Comparison of ENCODE assay signal across 16 cellular contexts in the genomic region with DNA sequence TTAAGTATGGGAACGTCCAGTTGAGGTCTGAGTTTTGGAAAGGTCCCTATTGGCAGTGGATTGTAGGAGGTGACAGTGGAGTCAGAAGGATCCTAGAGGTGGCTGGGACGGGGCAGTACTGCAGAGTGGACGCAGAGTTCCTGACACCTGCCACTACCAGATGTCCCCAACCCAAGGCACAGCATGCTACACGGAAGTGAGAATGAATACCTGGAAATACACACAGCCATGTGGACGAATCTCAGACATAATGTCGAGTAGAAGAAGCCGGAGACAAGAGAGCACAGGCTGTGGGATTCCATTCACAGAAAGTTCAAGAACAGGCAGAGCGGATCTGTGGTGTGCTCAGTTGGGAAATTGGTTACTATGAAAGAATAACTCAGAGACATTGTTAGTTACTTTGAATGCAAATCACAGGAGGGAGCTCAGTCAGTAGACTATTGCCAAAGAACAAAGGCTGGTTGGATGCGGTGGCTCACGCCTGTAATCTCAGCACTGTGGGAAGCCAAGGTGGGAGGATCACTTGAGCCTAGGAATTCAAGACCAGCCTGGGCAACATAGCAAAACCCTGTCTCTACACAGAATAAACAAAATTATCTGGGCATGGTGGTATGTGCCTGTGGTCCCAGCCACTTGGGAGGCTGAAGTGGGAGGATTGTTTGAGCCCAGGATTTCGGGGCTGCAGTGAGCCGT. TPM values are rescaled to one million over a fixed set of nuclear protein-coding genes. Genes with fewer than 3 reads are reported as not detected.
A peak's percentile ranks its signal among the peaks of the same experiment; 100 is the strongest.
DNase-seq lines count a peak whose midpoint lies in the region; ATAC-seq, FAIRE-seq and TF ChIP-seq lines count a peak whose summit lies in the region.
"Had no signal": no experiment of that assay in that cellular context is flagged by ENCODE, and none has a peak within 500 bp of the region (broad histone marks: within the 10 kb centered on the region; RNA-seq: fewer than 3 reads in every experiment).

No MANE protein-coding gene starts in this region.

- H3K27ac Mint-ChIP-seq in nephron progenitor cell = no peak overlapping the region

- no peak overlapping the region for H2BK120ac ChIP-seq in neuronal stem cell (ENCODE audit: low read depth, low read length)

- intact Hi-C loops in prostate gland (cut with DNase I) (no loop called here), ascending aorta (cut with DNase I) (no loop called here)

- H3K4me1 ChIP-seq in A549 (no peaks in the 10 kb centered on the region), HEK293 (ENCODE audit: control insufficient read depth, insufficient read depth, low read length) (no peaks in the 10 kb centered on the region), neuronal stem cell (ENCODE audit: control insufficient read depth in 2 of 2, insufficient read depth in 1 of 2, low read depth in 1 of 2, low read length in 2 of 2) (no peaks in the 10 kb centered on the region), prostate gland (replicated peaks) (no peaks in the 10 kb centered on the region), ascending aorta (no peaks in the 10 kb centered on the region)
- H3K4me1 ChIP-seq: BLaER1 treated with 17β-estradiol and CSF1 and Interleukin-3, amounts not matched to agents 10 nM and 100 nM had no signal

- CTCF ChIA-PET in A549 (lab: Yijun Ruan, JAX) (interaction anchor here (0.6 to 3.3 kb wide), 7 partner anchors 8 to 581 kb away, joined by 3 to 20 read pairs (median 3); a partner anchor contains a TSS), HEK293 (lab: Yijun Ruan, JAX) (interaction anchor here (0.6 to 0.8 kb wide), 4 partner anchors 48 to 460 kb away, joined by 3 to 6 read pairs (median 4); a partner anchor contains a TSS)

- H4K8ac ChIP-seq in neuronal stem cell (ENCODE audit: low read depth, low read length) = no peak overlapping the region

- no peak overlapping the region for H3K4me2 ChIP-seq in A549
- no peak overlapping the region for H3K4me2 ChIP-seq in neuronal stem cell (ENCODE audit: insufficient read depth, low read length, poor library complexity, severe bottlenecking)
- H3K4me2 ChIP-seq: BLaER1 treated with 17β-estradiol and CSF1 and Interleukin-3, amounts not matched to agents 10 nM and 100 nM had no signal

- H4K91ac ChIP-seq in neuronal stem cell (ENCODE audit: low read depth, low read length, poor library complexity) = no peak overlapping the region

- H2BK12ac ChIP-seq in neuronal stem cell (ENCODE audit: low read length) = no peak overlapping the region

- H3K4me1 Mint-ChIP-seq in nephron progenitor cell = no peaks in the 10 kb centered on the region
- H3K4me1 Mint-ChIP-seq: CD4-positive, CD25-positive, alpha-beta regulatory T cell had no signal

- no peak overlapping the region for H2AK5ac ChIP-seq in neuronal stem cell (ENCODE audit: low read depth, low read length)

- DNase-seq in A549 (ENCODE audit: low read depth in 1 of 2, low spot score in 1 of 2) (no peak), cerebellum (ENCODE audit: low spot score) (peak; percentile 54), neuronal stem cell (ENCODE audit: low spot score) (no peak), prostate gland (ENCODE audit: low spot score) (no peak), ascending aorta (ENCODE audit: low spot score in 2 of 2) (no peak), nephron progenitor cell (no peak)
- DNase-seq: 8988T; ACHN; CD4-positive, CD25-positive, alpha-beta regulatory T cell; DMS79; GDM1; HCEC 1CT had no signal

- H3K9me3 Mint-ChIP-seq in nephron progenitor cell = no peaks in the 10 kb centered on the region
- H3K9me3 Mint-ChIP-seq: CD4-positive, CD25-positive, alpha-beta regulatory T cell had no signal

- no peaks in the 10 kb centered on the region; a peak in 1 of 3 replicates for H3K36me3 ChIP-seq in HEK293 (ENCODE audit: control insufficient read depth in 2 of 2, insufficient read depth in 1 of 2, low read length in 2 of 2)
- no peaks in the 10 kb centered on the region for H3K36me3 ChIP-seq in neuronal stem cell (replicated peaks in 1 of 2; ENCODE audit: control insufficient read depth in 2 of 2, insufficient read depth in 2 of 2, low read length in 2 of 2)
- no peaks in the 10 kb centered on the region for H3K36me3 ChIP-seq in prostate gland
- H3K36me3 ChIP-seq in ascending aorta = no peaks in the 10 kb centered on the region

- H2BK15ac ChIP-seq in neuronal stem cell (ENCODE audit: low read length) = no peak overlapping the region

- H2AFZ ChIP-seq in neuronal stem cell (ENCODE audit: low read length) = no peak overlapping the region

- H3K79me1 ChIP-seq in neuronal stem cell (ENCODE audit: low read depth, low read length) = no peaks in the 10 kb centered on the region

- H3K9ac ChIP-seq in neuronal stem cell (ENCODE audit: low read depth, low read length, poor library complexity) = no peak overlapping the region
- H3K9ac ChIP-seq: BLaER1 treated with 17β-estradiol and CSF1 and Interleukin-3, amounts not matched to agents 10 nM and 100 nM had no signal

- H3K23ac ChIP-seq in neuronal stem cell (ENCODE audit: low read depth, low read length, poor library complexity) = no peak overlapping the region

- H3K36me3 Mint-ChIP-seq in nephron progenitor cell (ENCODE audit: low read depth) = no peaks in the 10 kb centered on the region
- H3K36me3 Mint-ChIP-seq: CD4-positive, CD25-positive, alpha-beta regulatory T cell had no signal

- H3K4me3 Mint-ChIP-seq in nephron progenitor cell = no peak overlapping the region
- H3K4me3 Mint-ChIP-seq: CD4-positive, CD25-positive, alpha-beta regulatory T cell had no signal

- no peak for TF ChIP-seq EP300 in A549 (IDR thresholded peaks at IDR 0.05)

- H3K27me3 ChIP-seq in neuronal stem cell (ENCODE audit: control insufficient read depth in 3 of 3, insufficient read depth in 3 of 3, low read depth in 1 of 3, low read length in 3 of 3) (peaks cover 0 to 2% (median 0%) of the 10 kb centered on the region in 3 experiments), prostate gland (replicated peaks; ENCODE audit: insufficient read depth) (no peaks in the 10 kb centered on the region), ascending aorta (no peaks in the 10 kb centered on the region)
- H3K27me3 ChIP-seq: BLaER1 treated with 17β-estradiol and CSF1 and Interleukin-3, amounts not matched to agents 10 nM and 100 nM had no signal

- H3K18ac ChIP-seq in neuronal stem cell (ENCODE audit: low read length) = no peak overlapping the region

- peak; percentile 96 for FAIRE-seq in A549 (lab: Jason Lieb, UNC)
- FAIRE-seq: H1, HTR-8/SVneo had no signal

- POLR2A ChIA-PET in A549 (lab: Yijun Ruan, JAX) (no interaction called here), HEK293 (lab: Yijun Ruan, JAX) (interaction anchor here (0.7 kb wide), 1 partner anchor 27 kb away, joined by 5 read pairs; no protein-coding TSS in a partner anchor)

- no peak overlapping the region for H3K4me3 ChIP-seq in A549
- no peak overlapping the region for H3K4me3 ChIP-seq in HEK293 (ENCODE audit: low read depth, low read length)
- no peak overlapping the region for H3K4me3 ChIP-seq in neuronal stem cell (ENCODE audit: low read length in 2 of 2)
- no peak overlapping the region for H3K4me3 ChIP-seq in prostate gland
- H3K4me3 ChIP-seq in ascending aorta = no peak overlapping the region
- H3K4me3 ChIP-seq: BLaER1 treated with 17β-estradiol and CSF1 and Interleukin-3, amounts not matched to agents 10 nM and 100 nM had no signal

- ATAC-seq in A549 = peak in 1 of 2 experiments; percentile 14; a peak in 2 of 6 replicates

- no peaks in the 10 kb centered on the region for H3K9me3 ChIP-seq in A549
- no peaks in the 10 kb centered on the region for H3K9me3 ChIP-seq in HEK293 (ENCODE audit: control insufficient read depth, insufficient read depth, low read depth, low read length)
- no peaks in the 10 kb centered on the region for H3K9me3 ChIP-seq in neuronal stem cell (replicated peaks in 1 of 2; ENCODE audit: control insufficient read depth in 2 of 2, insufficient read depth in 1 of 2, low read depth in 1 of 2, low read length in 2 of 2)
- no peaks in the 10 kb centered on the region for H3K9me3 ChIP-seq in prostate gland
- H3K9me3 ChIP-seq in ascending aorta = no peaks in the 10 kb centered on the region

- H2BK5ac ChIP-seq in neuronal stem cell (ENCODE audit: low read length) = no peak overlapping the region

- no peak for TF ChIP-seq POLR2A in A549 (IDR thresholded peaks at IDR 0.05; ENCODE audit: low read length)
- no peak for TF ChIP-seq POLR2A in prostate gland (IDR thresholded peaks at IDR 0.05)

- no peak for TF ChIP-seq CTCF in A549 (IDR thresholded peaks at IDR 0.05)
- TF ChIP-seq CTCF in HEK293 (tag by site-specific recombination; IDR thresholded peaks at IDR 0.05) = no peak
- TF ChIP-seq CTCF in prostate gland (IDR thresholded peaks at IDR 0.05) = no peak
- TF ChIP-seq CTCF in ascending aorta (IDR thresholded peaks at IDR 0.05) = no peak
- no peak for TF ChIP-seq CTCF in nephron progenitor cell (IDR thresholded peaks at IDR 0.05)

- 17% methylated on average over 12 of the region's 12 CpGs for WGBS in A549 (ENCODE audit: missing lambda C conversion rate)
- WGBS in neuronal stem cell (ENCODE audit: extremely low coverage in 2 of 2, insufficient read length in 2 of 2, insufficient replicate concordance in 1 of 2), 2 donors = no CpG with 5 or more reads among the region's 12 CpGs
- 81% methylated on average over 12 of the region's 12 CpGs for WGBS in prostate gland

- no peak overlapping the region for H3K27ac ChIP-seq in A549
- H3K27ac ChIP-seq in HEK293 (ENCODE audit: extremely low read depth, low read depth, low read length) = no peak overlapping the region
- H3K27ac ChIP-seq in neuronal stem cell (replicated peaks; ENCODE audit: low read length) = no peak overlapping the region
- no peak overlapping the region for H3K27ac ChIP-seq in prostate gland
- no peak overlapping the region for H3K27ac ChIP-seq in ascending aorta
- H3K27ac ChIP-seq: BLaER1 treated with 17β-estradiol and CSF1 and Interleukin-3, amounts not matched to agents 10 nM and 100 nM had no signal

- TF ChIP-seq RAD21 in A549 (conservative IDR thresholded peaks at IDR 0.05 in 1 of 2, IDR thresholded peaks at IDR 0.05 in 1 of 2) = no peak

- H3K4ac ChIP-seq in neuronal stem cell (ENCODE audit: low read length) = no peak overlapping the region

- peak overlapping the region; percentile 38 for H3K14ac ChIP-seq in neuronal stem cell (ENCODE audit: low read length)

- no peaks in the 10 kb centered on the region for H3K27me3 Mint-ChIP-seq in nephron progenitor cell (ENCODE audit: low read depth, poor library complexity)
- H3K27me3 Mint-ChIP-seq: CD4-positive, CD25-positive, alpha-beta regulatory T cell had no signal

RNA-seq across cellular contexts. Expression of a gene that starts 37.4 kb away (rescaled TPM):
- 0.87 and 1.4 TPM in 2 replicates for polyA plus RNA-seq in A549 (2011; rRNA removed)
- 1.2 and 1.7 TPM in 2 replicates for polyA plus RNA-seq in A549 (2012; cell fraction: cytosol; rRNA removed)
- 0.38 and 1.1 TPM in 2 replicates for polyA plus RNA-seq in A549 (2012; cell fraction: nucleus; rRNA removed)
- 3.1 to 4.5 TPM (median 3.7 TPM) in 3 replicates for polyA plus RNA-seq in A549 (2017; fragmentation: RNase III; extraction: RNeasy Plus Mini Kit Qiagen cat#74134 plus additional on column Dnase treatment)
- 1.2 and 1.5 TPM in 2 replicates for polyA minus RNA-seq in A549 (2011; rRNA and poly(A)+ RNA removed)
- 7.7 TPM for total RNA-seq in cerebellum
- polyA plus RNA-seq in neuronal stem cell (2013, experiment 1 of 2) = 0.56 TPM
- 1.1 TPM for polyA plus RNA-seq in neuronal stem cell (2013, experiment 2 of 2)
- total RNA-seq in prostate gland = 1 to 10 TPM; 5.7 to 8.6 TPM
- total RNA-seq in ascending aorta = 1.5 TPM

RNA-seq across cellular contexts. Expression of a gene that starts 44.9 kb away (rescaled TPM):
- polyA plus RNA-seq in A549 (2011; rRNA removed) (0.13 and 0.22 TPM in 2 replicates), A549 (2017; fragmentation: RNase III; extraction: RNeasy Plus Mini Kit Qiagen cat#74134 plus additional on column Dnase treatment) (0.09 to 0.30 TPM (median 0.18 TPM) in 3 replicates)
- 0.13 and 0.18 TPM in 2 replicates for polyA plus RNA-seq in A549 (2012; cell fraction: cytosol; rRNA removed)
- 0.04 and 0.10 TPM in 2 replicates for polyA plus RNA-seq in A549 (2012; cell fraction: nucleus; rRNA removed)
- polyA minus RNA-seq in A549 (2011; rRNA and poly(A)+ RNA removed) = 0.12 TPM in 1 of 2 replicates, not detected in the other
- total RNA-seq in cerebellum (0.36 TPM), prostate gland (1 to 10 TPM; 1.4 to 1.6 TPM), ascending aorta (0.64 TPM)
- polyA plus RNA-seq in neuronal stem cell (2013, experiment 1 of 2) = 0.10 TPM
- 0.17 TPM for polyA plus RNA-seq in neuronal stem cell (2013, experiment 2 of 2)
